ENCODE assay signal across 1 cellular context in the genomic region with DNA sequence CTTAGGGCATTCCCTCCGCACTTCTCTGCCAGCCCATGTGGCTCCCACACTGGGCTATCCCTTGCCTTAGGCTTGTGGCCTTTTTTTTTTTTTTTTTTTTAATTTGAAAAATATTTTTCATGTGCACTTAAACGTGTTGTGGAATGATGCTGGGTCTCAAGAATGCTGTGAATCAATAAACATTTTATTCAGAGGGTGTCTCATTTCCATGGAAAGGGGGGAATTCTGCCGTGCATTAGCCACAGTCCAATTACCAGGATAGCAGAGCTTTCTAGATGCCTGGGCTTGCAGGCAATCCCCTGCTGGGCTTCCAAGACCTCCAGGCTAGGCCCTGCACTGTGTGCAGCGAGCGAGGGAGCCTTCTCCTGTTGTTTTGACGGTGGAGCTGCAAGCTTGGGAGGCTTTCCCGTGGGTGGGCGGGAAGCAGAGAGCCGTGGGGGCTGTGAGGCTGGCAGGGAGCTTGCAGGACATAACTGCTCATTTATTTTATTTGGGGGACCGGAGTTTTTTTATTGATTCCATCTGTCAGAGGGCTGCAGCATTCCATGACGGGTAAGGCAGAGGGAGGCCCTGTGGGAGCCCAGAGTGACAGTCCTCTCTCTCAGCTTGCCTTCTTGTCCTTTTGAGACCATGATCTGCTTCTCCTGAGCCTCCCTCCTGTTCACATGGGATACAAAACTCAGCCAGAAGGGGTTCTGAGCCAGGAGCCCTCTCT.
TF ChIP-seq lines count a peak whose summit lies in the region.

No MANE protein-coding gene starts in this region.

TF ChIP-seq in IMR-90, 13 proteins besides CTCF, POLR2A, EP300 and RAD21:
- TF ChIP-seq CEBPB (IDR thresholded peaks at IDR 0.05; ENCODE audit: low read depth, low read length) (no peak), MXI1 (IDR thresholded peaks at IDR 0.05; ENCODE audit: borderline replicate concordance, low read depth, low read length) (no peak), USF2 (IDR thresholded peaks at IDR 0.05; ENCODE audit: low read depth, low read length) (no peak), BHLHE40 (IDR thresholded peaks at IDR 0.05; ENCODE audit: low read depth, low read length) (no peak), FOS (IDR thresholded peaks at IDR 0.05; ENCODE audit: low read depth, low read length) (no peak), SMC3 (IDR thresholded peaks at IDR 0.05; ENCODE audit: low read depth, low read length) (no peak), MAFK (IDR thresholded peaks at IDR 0.05; ENCODE audit: low read depth, low read length) (no peak), RCOR1 (IDR thresholded peaks at IDR 0.05; ENCODE audit: insufficient replicate concordance, low read length) (no peak), NFE2L2 (IDR thresholded peaks at IDR 0.05; ENCODE audit: low read depth, low read length) (no peak), MAZ (IDR thresholded peaks at IDR 0.05; ENCODE audit: borderline replicate concordance, low read depth, low read length) (no peak), RFX5 (IDR thresholded peaks at IDR 0.05; ENCODE audit: low read depth, low read length) (no peak)
